In genomic region chr2:120940726-120941256, GRCh38 we compare ENCODE assay signal across 29 cellular contexts.
DNase-seq lines count a peak whose midpoint lies in the region; ATAC-seq and TF ChIP-seq lines count a peak whose summit lies in the region.
"Had no signal": no experiment of that assay in that cellular context is flagged by ENCODE, and none has a peak within 500 bp of the region (broad histone marks: within the 10 kb centered on the region; RNA-seq: fewer than 3 reads in every experiment).

No MANE protein-coding gene starts in this region.

- peaks cover 15% of the 10 kb centered on the region for H3K4me1 Mint-ChIP-seq in WTC11
- peaks cover 71% of the 10 kb centered on the region for H3K4me1 Mint-ChIP-seq in nephron
- H3K4me1 Mint-ChIP-seq: activated CD4-positive, alpha-beta memory T cell treated with anti-CD3 and anti-CD28 coated beads, Interleukin-2, amount 10 ng/mL, durations not matched to agents 7 days and 5 days; activated naive CD4-positive, alpha-beta T cell treated with anti-CD3 and anti-CD28 coated beads, Interleukin-2, amount 10 ng/mL, durations not matched to agents 7 days and 5 days had no signal

- ATAC-seq in SK-N-SH treated with all-trans-retinoic acid at 6 μM for 48 hours (no peak), WTC11 (no peak), HG03025 (IDR thresholded peaks at IDR 0.05; ENCODE audit: low FRiP score, unreplicated experiment) (no peak), left lung (no peak)
- ATAC-seq: body of pancreas, gastroesophageal sphincter, right cardiac atrium had no signal

- no peaks in the 10 kb centered on the region for H3K9me2 ChIP-seq in SK-N-SH

- no peaks in the 10 kb centered on the region for H4K20me1 ChIP-seq in SK-N-SH (ENCODE audit: insufficient read depth)

- no peak overlapping the region for H3K9ac ChIP-seq in SK-N-SH

- WGBS in SK-N-SH (ENCODE audit: low lambda C conversion rate), result 97% methylated on average over 8 of the region's 9 CpGs

- H3K27me3 Mint-ChIP-seq in WTC11 (ENCODE audit: low read depth) (no peaks in the 10 kb centered on the region), nephron (ENCODE audit: low read depth) (peaks cover 12% of the 10 kb centered on the region)
- H3K27me3 Mint-ChIP-seq: activated CD4-positive, alpha-beta memory T cell treated with anti-CD3 and anti-CD28 coated beads, Interleukin-2, amount 10 ng/mL, durations not matched to agents 7 days and 5 days; activated naive CD4-positive, alpha-beta T cell treated with anti-CD3 and anti-CD28 coated beads, Interleukin-2, amount 10 ng/mL, durations not matched to agents 7 days and 5 days; CD4-positive, alpha-beta T cell had no signal

- TF ChIP-seq CTCF in SK-N-SH (IDR thresholded peaks at IDR 0.05) (no peak), WTC11 (IDR thresholded peaks at IDR 0.05) (no peak), nephron (IDR thresholded peaks at IDR 0.05; ENCODE audit: unreplicated experiment in 3 of 3) (no peak), tibial artery (IDR thresholded peaks at IDR 0.05) (no peak), left lung (IDR thresholded peaks at IDR 0.05) (no peak)

- H3K27ac Mint-ChIP-seq in WTC11 (peak overlapping the region; percentile 37), nephron (peak overlapping the region; percentile 61 to 94 (median 68))
- H3K27ac Mint-ChIP-seq: activated CD4-positive, alpha-beta memory T cell treated with anti-CD3 and anti-CD28 coated beads, Interleukin-2, amount 10 ng/mL, durations not matched to agents 7 days and 5 days; activated naive CD4-positive, alpha-beta T cell treated with anti-CD3 and anti-CD28 coated beads, Interleukin-2, amount 10 ng/mL, durations not matched to agents 7 days and 5 days; activated T-helper 1 cell treated with anti-CD3 and anti-CD28 coated beads, Interleukin-12 subunit alpha, Interleukin-12 subunit beta, Interleukin-2, Interleukin-4 antibody, amounts not matched to agents 30 ng/mL and 10 ng/mL and 1 ng/mL, durations not matched to agents 14 hours and 24 hours and 36 hours; CD4-positive, alpha-beta T cell had no signal

- H3K9me3 ChIP-seq in SK-N-SH (no peaks in the 10 kb centered on the region), tibial artery (no peaks in the 10 kb centered on the region), left lung (no peaks in the 10 kb centered on the region)
- H3K9me3 ChIP-seq: adrenal gland, body of pancreas, gastroesophageal sphincter, transverse colon had no signal

- H3K4me3 ChIP-seq in SK-N-SH (ENCODE audit: low read depth in 2 of 2, low read length in 1 of 2), result no peak overlapping the region
- H3K4me3 ChIP-seq in tibial artery, result no peak overlapping the region
- H3K4me3 ChIP-seq in left lung, result no peak overlapping the region
- H3K4me3 ChIP-seq: adrenal gland, body of pancreas, gastroesophageal sphincter, transverse colon had no signal

- POLR2A ChIA-PET in SK-N-SH (lab: Yijun Ruan, JAX) (interaction anchor here (0.7 kb wide), 1 partner anchor 157 kb away, joined by 3 read pairs; no protein-coding TSS in a partner anchor), WTC11 (lab: Charles Lee) (no interaction called here)

- CTCF ChIA-PET in SK-N-SH (lab: Yijun Ruan, JAX), result interaction anchor here (0.7 to 1.9 kb wide), 6 partner anchors 10 to 245 kb away, joined by 3 to 8 read pairs (median 5); no protein-coding TSS in a partner anchor
- CTCF ChIA-PET in WTC11 (lab: Charles Lee), result interaction anchor here (1.7 kb wide), 1 partner anchor 245 kb away, joined by 3 read pairs; no protein-coding TSS in a partner anchor

- H3F3A ChIP-seq in SK-N-SH (replicated peaks; ENCODE audit: insufficient read depth), result peaks cover 29% of the 10 kb centered on the region

- H3K27ac ChIP-seq in SK-N-SH (ENCODE audit: low read depth in 2 of 2, low read length in 1 of 2) (peak overlapping the region; percentile 95 to 96), tibial artery (peak overlapping the region; percentile 26 to 30), left lung (no peak overlapping the region)
- H3K27ac ChIP-seq: 22Rv1, adrenal gland, body of pancreas, transverse colon had no signal

- no peak overlapping the region for H2AFZ ChIP-seq in SK-N-SH (ENCODE audit: low read depth)

- TF ChIP-seq RAD21 in SK-N-SH (IDR thresholded peaks at IDR 0.05; ENCODE audit: low read length), result no peak

- intact Hi-C loops in tibial artery (cut with DNase I; ENCODE audit: low total_unique reads) (no loop called here), left lung (cut with DNase I) (no loop called here)

- H3K79me2 ChIP-seq in SK-N-SH (ENCODE audit: insufficient read depth), result peaks cover 29% of the 10 kb centered on the region

- H3K36me3 ChIP-seq in SK-N-SH (replicated peaks in 1 of 2; ENCODE audit: control insufficient read depth in 1 of 2, insufficient read depth in 2 of 2, low read length in 1 of 2), result no peaks in the 10 kb centered on the region
- no peaks in the 10 kb centered on the region for H3K36me3 ChIP-seq in tibial artery
- no peaks in the 10 kb centered on the region for H3K36me3 ChIP-seq in left lung
- H3K36me3 ChIP-seq: adrenal gland, gastroesophageal sphincter, transverse colon had no signal

- no peaks in the 10 kb centered on the region for H3K9me3 Mint-ChIP-seq in WTC11
- H3K9me3 Mint-ChIP-seq in nephron, result no peaks in the 10 kb centered on the region
- H3K9me3 Mint-ChIP-seq: activated CD4-positive, alpha-beta memory T cell treated with anti-CD3 and anti-CD28 coated beads, Interleukin-2, amount 10 ng/mL, durations not matched to agents 7 days and 5 days; activated naive CD4-positive, alpha-beta T cell treated with anti-CD3 and anti-CD28 coated beads, Interleukin-2, amount 10 ng/mL, durations not matched to agents 7 days and 5 days; activated T-helper 1 cell treated with anti-CD3 and anti-CD28 coated beads, Interleukin-12 subunit alpha, Interleukin-12 subunit beta, Interleukin-2, Interleukin-4 antibody, amounts not matched to agents 30 ng/mL and 10 ng/mL and 1 ng/mL, durations not matched to agents 14 hours and 24 hours and 36 hours; CD4-positive, alpha-beta T cell had no signal

- peaks cover 12% of the 10 kb centered on the region for H3K36me3 Mint-ChIP-seq in WTC11
- H3K36me3 Mint-ChIP-seq in nephron (ENCODE audit: low read depth), result peaks cover 15% of the 10 kb centered on the region
- H3K36me3 Mint-ChIP-seq: activated naive CD4-positive, alpha-beta T cell treated with anti-CD3 and anti-CD28 coated beads, Interleukin-2, amount 10 ng/mL, durations not matched to agents 7 days and 5 days had no signal

- TF ChIP-seq EP300 in SK-N-SH (IDR thresholded peaks at IDR 0.05; ENCODE audit: borderline replicate concordance in 1 of 2, low read depth in 1 of 2, low read length in 1 of 2), result no peak

- H3K4me1 ChIP-seq in SK-N-SH (ENCODE audit: control insufficient read depth in 1 of 2, insufficient read depth in 2 of 2, low read depth in 1 of 2, low read length in 1 of 2) (peaks cover 40 to 70% of the 10 kb centered on the region in 2 experiments), tibial artery (peaks cover 0 to 70% (median 53%) of the 10 kb centered on the region in 4 donors), left lung (peaks cover 0 to 11% of the 10 kb centered on the region in 2 donors)

- no peak overlapping the region for H3K4me2 ChIP-seq in SK-N-SH

- no peak overlapping the region for H3K4me3 Mint-ChIP-seq in WTC11
- H3K4me3 Mint-ChIP-seq in nephron, result no peak overlapping the region
- H3K4me3 Mint-ChIP-seq: activated CD4-positive, alpha-beta memory T cell treated with anti-CD3 and anti-CD28 coated beads, Interleukin-2, amount 10 ng/mL, durations not matched to agents 7 days and 5 days; activated naive CD4-positive, alpha-beta T cell treated with anti-CD3 and anti-CD28 coated beads, Interleukin-2, amount 10 ng/mL, durations not matched to agents 7 days and 5 days; activated T-helper 1 cell treated with anti-CD3 and anti-CD28 coated beads, Interleukin-12 subunit alpha, Interleukin-12 subunit beta, Interleukin-2, Interleukin-4 antibody, amounts not matched to agents 30 ng/mL and 10 ng/mL and 1 ng/mL, durations not matched to agents 14 hours and 24 hours and 36 hours; CD4-positive, alpha-beta T cell had no signal

- H3K27me3 ChIP-seq in SK-N-SH (ENCODE audit: insufficient read depth) (no peaks in the 10 kb centered on the region), tibial artery (no peaks in the 10 kb centered on the region), left lung (peaks cover 0 to 15% of the 10 kb centered on the region in 2 donors)
- H3K27me3 ChIP-seq: adrenal gland, body of pancreas, gastroesophageal sphincter had no signal

- DNase-seq in SK-N-SH, result no peak
- no peak for DNase-seq in WTC11 (ENCODE audit: low spot score)
- DNase-seq in tibial artery, result no peak
- DNase-seq in SKM-1 treated with dmso at 0.1 percent for 144 hours (lab: John Stamatoyannopoulos, UW; ENCODE audit: unreplicated experiment), result no peak
- DNase-seq in left lung, result no peak
- DNase-seq: activated CD4-positive, alpha-beta memory T cell treated with anti-CD3 and anti-CD28 coated beads, Interleukin-2, amount 10 ng/mL, durations not matched to agents 7 days and 5 days; activated CD4-positive, CD25-positive, alpha-beta regulatory T cell treated with anti-CD3 and anti-CD28 coated beads, Interleukin-2, amount 50 U/mL, for 72 hours; activated CD8-positive, alpha-beta memory T cell treated with anti-CD3 and anti-CD28 coated beads, Interleukin-2, amount 50 U/mL, for 48 hours; activated naive CD4-positive, alpha-beta T cell treated with anti-CD3 and anti-CD28 coated beads, Interleukin-2, amount 10 ng/mL, durations not matched to agents 7 days and 5 days; adrenal gland; body of pancreas; CD4-positive, alpha-beta T cell; DMS79 treated with DMSO at 0.1 percent for 48 hours; GDM1; mammary epithelial cell; NCI-H446; NCI-H82; posterior cingulate gyrus; RPMI8226; stimulated activated CD4-positive, alpha-beta T cell treated with anti-CD3 and anti-CD28 coated beads, Interleukin-4, amount 100 ng/mL, for 1 hour; T-helper 2 cell; transverse colon had no signal

TF ChIP-seq in SK-N-SH, 30 proteins besides CTCF, POLR2A, EP300 and RAD21 (continues in another document):
- TF ChIP-seq RCOR1 (IDR thresholded peaks at IDR 0.05; ENCODE audit: low read length) (no peak), MAX (IDR thresholded peaks at IDR 0.05; ENCODE audit: low read depth) (no peak)

TF ChIP-seq in SK-N-SH treated with all-trans-retinoic acid at 6 μM for 48 hours, 23 proteins besides CTCF, POLR2A, EP300 and RAD21 (continues in another document):
- TF ChIP-seq SNAI2 (CRISPR knock-in tag; IDR thresholded peaks at IDR 0.05) (no peak), ISL1 (CRISPR knock-in tag; IDR thresholded peaks at IDR 0.05) (no peak), PPARA (CRISPR knock-in tag; IDR thresholded peaks at IDR 0.05; ENCODE audit: borderline replicate concordance) (no peak), RARB (CRISPR knock-in tag; IDR thresholded peaks at IDR 0.05) (no peak), ZNF70 (CRISPR knock-in tag; IDR thresholded peaks at IDR 0.05) (no peak), ESRRG (CRISPR knock-in tag; IDR thresholded peaks at IDR 0.05) (no peak)

TF ChIP-seq in WTC11, 78 proteins besides CTCF, POLR2A, EP300 and RAD21 (continues in another document):
- TF ChIP-seq OVOL2 (CRISPR knock-in tag; IDR thresholded peaks at IDR 0.05; ENCODE audit: borderline replicate concordance), result no peak

Comparison
In these comparisons a context has a peak if more than half of its experiments do, and no peak if none do; other contexts are left out.
1. H3K27ac ChIP-seq: peak in SK-N-SH (2 of 2) and tibial artery (2 of 2); none in left lung (0 of 2).